In genomic region chr19:56139847-56140582, GRCh38 we compare ENCODE assay signal across 7 cellular contexts. TPM values are rescaled to one million over a fixed set of nuclear protein-coding genes. Genes with fewer than 3 reads are reported as not detected.
DNase-seq lines count a peak whose midpoint lies in the region; ATAC-seq and TF ChIP-seq lines count a peak whose summit lies in the region.

No MANE protein-coding gene starts in this region.

- DNase-seq in HFF-Myc (ENCODE audit: extremely low read depth, low read depth) (no peak), esophagus squamous epithelium (lab: John Stamatoyannopoulos, UW) (no peak), AG20443 (ENCODE audit: low spot score) (no peak), amygdala (lab: John Stamatoyannopoulos, UW) (no peak)

- H3K4me1 ChIP-seq in esophagus squamous epithelium (peaks cover 16 to 66% (median 26%) of the 10 kb centered on the region in 3 donors), rectal smooth muscle tissue (ENCODE audit: control insufficient read depth, insufficient read depth, low read length) (peaks cover 9% of the 10 kb centered on the region)

- H3K9ac ChIP-seq in rectal smooth muscle tissue (ENCODE audit: low read length): peak overlapping the region; percentile 56

- H3K4me3 ChIP-seq in HFF-Myc (replicated peaks; ENCODE audit: low read depth, low read length) (peak overlapping the region; percentile 57), esophagus squamous epithelium (peak overlapping the region; percentile 41 to 73 (median 64)), rectal smooth muscle tissue (ENCODE audit: low read length) (peak overlapping the region; percentile 86)

- intact Hi-C loops in esophagus squamous epithelium (cut with DNase I): no loop called here

- H3K27me3 ChIP-seq in esophagus squamous epithelium: no peaks in the 10 kb centered on the region
- no peaks in the 10 kb centered on the region for H3K27me3 ChIP-seq in rectal smooth muscle tissue (ENCODE audit: control insufficient read depth, insufficient read depth, low read length)

- no peak for TF ChIP-seq CTCF in HFF-Myc (IDR thresholded peaks at IDR 0.05; ENCODE audit: low read depth, low read length, missing control alignments)
- TF ChIP-seq CTCF in esophagus squamous epithelium (IDR thresholded peaks at IDR 0.05): no peak

- peak overlapping the region; percentile 79 to 93 (median 90) for H3K27ac ChIP-seq in esophagus squamous epithelium
- peak overlapping the region; percentile 98 for H3K27ac ChIP-seq in rectal smooth muscle tissue (ENCODE audit: low read depth, low read length)

- 34 to 44% methylated on average over 15 of the region's 22 CpGs for WGBS in esophagus squamous epithelium, 2 donors

- no peaks in the 10 kb centered on the region for H3K9me3 ChIP-seq in esophagus squamous epithelium

- no peak for TF ChIP-seq POLR2A in esophagus squamous epithelium (IDR thresholded peaks at IDR 0.05)

- H3K36me3 ChIP-seq in esophagus squamous epithelium (no peaks in the 10 kb centered on the region), rectal smooth muscle tissue (ENCODE audit: control insufficient read depth, insufficient read depth, low read length) (no peaks in the 10 kb centered on the region)

- ATAC-seq in SK-N-SH treated with all-trans-retinoic acid at 6 μM for 48 hours (peak; percentile 3; the same call in 2 of the 3 replicates), GM18909 (IDR thresholded peaks at IDR 0.05; ENCODE audit: poor library complexity, unreplicated experiment) (no peak)

TF ChIP-seq in SK-N-SH treated with all-trans-retinoic acid at 6 μM for 48 hours, 23 proteins besides CTCF, POLR2A, EP300 and RAD21:
- no peak for TF ChIP-seq POU6F1 (CRISPR knock-in tag; IDR thresholded peaks at IDR 0.05; ENCODE audit: borderline replicate concordance, low read depth)
- no peak for TF ChIP-seq ZNF8 (CRISPR knock-in tag; IDR thresholded peaks at IDR 0.05)
- no peak for TF ChIP-seq ARNTL (CRISPR knock-in tag; IDR thresholded peaks at IDR 0.05; ENCODE audit: borderline replicate concordance, low read depth)

RNA-seq across cellular contexts. Expression of gene ZNF444, which starts 1.1 kb away (rescaled TPM):
- total RNA-seq in esophagus squamous epithelium: 10 to 100 TPM; 10.6 to 22.1 (median 15.6) TPM

RNA-seq across cellular contexts. Expression of gene ZNF787, which starts 18.9 kb away (rescaled TPM):
- total RNA-seq in esophagus squamous epithelium: 10 to 100 TPM in 3 of 4 donors, 1 to 10 TPM in 1; 9.9 to 21.3 (median 13.1) TPM

RNA-seq across cellular contexts. Expression of gene GALP, which starts 35.8 kb away (rescaled TPM):
- total RNA-seq in esophagus squamous epithelium: not detected

RNA-seq across cellular contexts. Expression of gene ZSCAN5B, which starts 57.6 kb away (rescaled TPM):
- not detected for total RNA-seq in esophagus squamous epithelium
